ENCODE assay signal across 4 cellular contexts in the genomic region with DNA sequence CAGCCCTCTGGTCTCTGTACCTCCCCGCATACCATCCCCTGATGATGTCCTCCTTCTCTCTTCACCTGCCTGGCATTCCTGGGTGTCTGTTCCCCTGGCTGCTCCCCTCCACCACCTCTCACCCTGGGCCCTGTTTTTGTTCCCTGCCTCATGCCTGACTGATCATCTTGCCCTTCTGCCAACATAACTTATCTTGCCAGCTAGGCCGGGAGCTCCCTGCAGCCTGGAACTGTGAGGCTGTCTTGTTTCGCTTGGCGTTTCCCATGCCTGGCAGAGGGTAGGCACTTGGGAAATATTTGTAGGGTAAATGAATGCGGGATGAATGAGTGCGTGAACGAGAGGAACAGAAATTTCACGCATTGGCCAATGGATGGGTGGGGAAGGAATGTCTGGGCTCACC. TPM values are rescaled to one million over a fixed set of nuclear protein-coding genes. Genes with fewer than 3 reads are reported as not detected.
"Had no signal": no experiment of that assay in that cellular context is flagged by ENCODE, and none has a peak within 500 bp of the region (broad histone marks: within the 10 kb centered on the region; RNA-seq: fewer than 3 reads in every experiment).

No MANE protein-coding gene starts in this region.

RNA-seq across cellular contexts. Expression of a gene that starts 8.2 kb away (rescaled TPM):
- total RNA-seq: HepG2, HT1080, IMR-90, SJCRH30 had no signal

RNA-seq across cellular contexts. Expression of a gene that starts 27.1 kb away (rescaled TPM):
- total RNA-seq: HepG2, HT1080, IMR-90, SJCRH30 had no signal

RNA-seq across cellular contexts. Expression of a gene that starts 45.9 kb away (rescaled TPM):
- total RNA-seq: HepG2, HT1080, SJCRH30 had no signal
